Comparison of ENCODE assay signal across 13 cellular contexts in the genomic region with DNA sequence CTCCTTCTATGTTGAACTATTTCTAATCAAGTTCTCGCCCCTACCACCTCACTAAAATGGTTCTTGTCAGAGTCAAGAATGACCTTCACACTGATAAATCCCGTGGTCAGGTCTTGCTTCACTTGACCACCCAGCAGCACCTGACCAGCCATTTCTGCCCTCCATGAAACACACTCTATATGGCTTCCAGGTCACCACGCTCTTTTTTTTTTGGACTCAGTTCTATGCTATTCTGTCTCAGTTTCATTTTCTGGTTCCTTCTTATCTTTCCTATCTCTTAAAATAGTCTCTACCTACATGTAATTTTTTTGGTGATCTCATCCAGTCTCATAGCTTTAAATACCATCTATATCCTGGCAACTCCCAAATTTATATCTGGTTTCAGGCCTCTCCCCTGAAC. TPM values are rescaled to one million over a fixed set of nuclear protein-coding genes. Genes with fewer than 3 reads are reported as not detected.
A peak's percentile ranks its signal among the peaks of the same experiment; 100 is the strongest.
DNase-seq lines count a peak whose midpoint lies in the region; ATAC-seq and TF ChIP-seq lines count a peak whose summit lies in the region.
"Had no signal": no experiment of that assay in that cellular context is flagged by ENCODE, and none has a peak within 500 bp of the region (broad histone marks: within the 10 kb centered on the region; RNA-seq: fewer than 3 reads in every experiment).

No MANE protein-coding gene starts in this region.

- peak; percentile 68 for ATAC-seq in GM19351 (IDR thresholded peaks at IDR 0.05; ENCODE audit: unreplicated experiment)
- peak; percentile 54 for ATAC-seq in HG02798 (IDR thresholded peaks at IDR 0.05; ENCODE audit: poor library complexity, unreplicated experiment)
- ATAC-seq in HG03521 (IDR thresholded peaks at IDR 0.05; ENCODE audit: unreplicated experiment): peak; percentile 50
- ATAC-seq: T-cell had no signal

- H3K4me2 ChIP-seq in neural progenitor cell: no peak overlapping the region

- no peaks in the 10 kb centered on the region for H3K36me3 Mint-ChIP-seq in neural progenitor cell

- no peak overlapping the region for H3K27ac ChIP-seq in neural progenitor cell

- H3K79me2 ChIP-seq in neural progenitor cell (ENCODE audit: low read depth): peaks cover 41% of the 10 kb centered on the region

- DNase-seq in GM10248 (ENCODE audit: extremely low spot score) (peak; percentile 28), neural progenitor cell (ENCODE audit: low spot score) (no peak), NCI-H345 (lab: John Stamatoyannopoulos, UW) (no peak)
- no peak for DNase-seq in activated CD4-positive, alpha-beta T cell treated with anti-CD3 and anti-CD28 coated beads, Interleukin-2, amount 50 U/mL, for 48 hours
- no peak for DNase-seq in activated CD4-positive, CD25-positive, alpha-beta regulatory T cell treated with anti-CD3 and anti-CD28 coated beads, Interleukin-2, amount 50 U/mL, for 72 hours
- DNase-seq: adrenal gland, H9, hypothalamus, NCI-H526 treated with DMSO at 0.1 percent for 48 hours, T-cell had no signal

- peaks cover 3% of the 10 kb centered on the region for H3K4me1 Mint-ChIP-seq in neural progenitor cell
- H3K4me1 Mint-ChIP-seq: H9 had no signal

- no peaks in the 10 kb centered on the region for H3F3A ChIP-seq in neural progenitor cell (ENCODE audit: low read depth)

- H3K27ac Mint-ChIP-seq in neural progenitor cell: no peak overlapping the region
- H3K27ac Mint-ChIP-seq: H9, T-cell had no signal

- TF ChIP-seq CTCF in GM10248 (IDR thresholded peaks at IDR 0.05; ENCODE audit: control extremely low read depth, extremely low read depth, low read depth, missing control alignments) (no peak), neural progenitor cell (IDR thresholded peaks at IDR 0.05) (no peak)

- H3K36me3 ChIP-seq in neural progenitor cell: no peaks in the 10 kb centered on the region
- H3K36me3 ChIP-seq: adrenal gland had no signal

- H3K4me3 Mint-ChIP-seq in neural progenitor cell: no peak overlapping the region
- H3K4me3 Mint-ChIP-seq: H9, T-cell had no signal

- no peaks in the 10 kb centered on the region for H3K9me3 ChIP-seq in neural progenitor cell (ENCODE audit: low read depth)
- H3K9me3 ChIP-seq: adrenal gland had no signal

- peaks cover 3% of the 10 kb centered on the region for H4K20me1 ChIP-seq in neural progenitor cell (ENCODE audit: low read depth)

- peaks cover 7% of the 10 kb centered on the region for H3K4me1 ChIP-seq in neural progenitor cell

- H3K4me3 ChIP-seq in neural progenitor cell: no peak overlapping the region
- H3K4me3 ChIP-seq: adrenal gland had no signal

- H3K27me3 Mint-ChIP-seq in neural progenitor cell (ENCODE audit: insufficient read depth, low read depth): peaks cover 2% of the 10 kb centered on the region
- H3K27me3 Mint-ChIP-seq: T-cell had no signal

- H2AFZ ChIP-seq in neural progenitor cell (replicated peaks): no peak overlapping the region

- H3K9me3 Mint-ChIP-seq in neural progenitor cell: no peaks in the 10 kb centered on the region
- H3K9me3 Mint-ChIP-seq: H9, T-cell had no signal

- H3K9ac ChIP-seq in neural progenitor cell: no peak overlapping the region

- H3K27me3 ChIP-seq in neural progenitor cell: no peaks in the 10 kb centered on the region
- H3K27me3 ChIP-seq: adrenal gland had no signal

- CTCF ChIA-PET in GM10248 (lab: Yijun Ruan, JAX): no interaction called here

- POLR2A ChIA-PET in GM10248 (lab: Yijun Ruan, JAX): interaction anchor here (1.1 kb wide), 1 partner anchor 16 kb away, joined by 3 read pairs; no protein-coding TSS in a partner anchor

RNA-seq across cellular contexts. Expression of a gene that starts 11.4 kb away (rescaled TPM):
- total RNA-seq in neural progenitor cell (ENCODE audit: low replicate concordance): 14.9 and 21.6 TPM in 2 replicates
